Comparison of ENCODE assay signal across 10 cellular contexts in genomic region chr1:113859478-113860175, GRCh38. TPM values are rescaled to one million over a fixed set of nuclear protein-coding genes. Genes with fewer than 3 reads are reported as not detected.
DNase-seq lines count a peak whose midpoint lies in the region; ATAC-seq, FAIRE-seq and TF ChIP-seq lines count a peak whose summit lies in the region.
"Had no signal": no experiment of that assay in that cellular context is flagged by ENCODE, and none has a peak within 500 bp of the region (broad histone marks: within the 10 kb centered on the region; RNA-seq: fewer than 3 reads in every experiment).

No MANE protein-coding gene starts in this region.

- WGBS in K562 (ENCODE audit: insufficient coverage, low coverage, missing lambda C conversion rate) = 8% methylated on average over 3 of the region's 3 CpGs
- WGBS in hepatocyte (ENCODE audit: low lambda C conversion rate, missing lambda C conversion rate) = 90% methylated on average over 3 of the region's 3 CpGs

- H3K4me2 ChIP-seq in K562 (ENCODE audit: insufficient read depth, low read length) (peak overlapping the region; percentile 32), hepatocyte (no peak overlapping the region)

- peak overlapping the region; percentile 19; the same call in 1 of the 3 replicates for H3K27ac ChIP-seq in K562 (ENCODE audit: extremely low read depth, low read depth, low read length)
- no peak overlapping the region for H3K27ac ChIP-seq in hepatocyte

- no peak for TF ChIP-seq RAD21 in K562 (CRISPR knock-in tag; conservative IDR thresholded peaks at IDR 0.05 in 1 of 2, IDR thresholded peaks at IDR 0.05 in 1 of 2)

- POLR2A ChIA-PET in GM10248 (lab: Yijun Ruan, JAX) = interaction anchor here (0.6 to 1.8 kb wide), 11 partner anchors 9 to 852 kb away, joined by 3 to 26 read pairs (median 5); partner anchors contain the start of genes AP4B1 and RSBN1
- POLR2A ChIA-PET in K562 (lab: Yijun Ruan, JAX) = interaction anchor here (0.5 to 1.7 kb wide), 10 partner anchors 9 to 591 kb away, joined by 3 to 7 read pairs (median 4); no protein-coding TSS in a partner anchor

- in situ Hi-C loops in K562 (cut with MboI) = no loop called here

- H3K27me3 ChIP-seq in K562 (ENCODE audit: control insufficient read depth in 2 of 2, insufficient read depth in 2 of 2, low read length in 2 of 2) = no peaks in the 10 kb centered on the region
- H3K27me3 ChIP-seq in hepatocyte = no peaks in the 10 kb centered on the region
- H3K27me3 ChIP-seq: upper lobe of left lung had no signal

- DNase-seq in GM10248 (ENCODE audit: extremely low spot score) (peak; percentile 53), K562 (ENCODE audit: extremely low read depth in 1 of 4, low spot score in 3 of 4) (peak in 1 of 4 experiments; percentile 57), DMS53 (lab: John Stamatoyannopoulos, UW) (no peak), dermis blood vessel endothelial cell (no peak), cerebellar cortex (ENCODE audit: low spot score) (no peak), hepatocyte (ENCODE audit: low spot score) (no peak)
- DNase-seq: upper lobe of left lung had no signal

- H3K36me3 ChIP-seq in K562 (ENCODE audit: control insufficient read depth, insufficient read depth, low read length) = no peaks in the 10 kb centered on the region
- no peaks in the 10 kb centered on the region for H3K36me3 ChIP-seq in hepatocyte (replicated peaks; ENCODE audit: insufficient read depth, low read depth)
- H3K36me3 ChIP-seq: upper lobe of left lung had no signal

- CTCF ChIA-PET in GM10248 (lab: Yijun Ruan, JAX) = interaction anchor here (0.9 to 3.6 kb wide), 13 partner anchors 10 to 424 kb away, joined by 3 to 15 read pairs (median 4); partner anchors contain the start of gene AP4B1
- CTCF ChIA-PET in K562 (lab: Yijun Ruan, JAX; ENCODE audit: low intra/inter-chr PET ratio) = no interaction called here

- H3K9me3 ChIP-seq in K562 (replicated peaks; ENCODE audit: control insufficient read depth, insufficient read depth, low read depth, low read length) (no peaks in the 10 kb centered on the region), hepatocyte (ENCODE audit: low read depth) (no peaks in the 10 kb centered on the region)
- H3K9me3 ChIP-seq: upper lobe of left lung had no signal

- H3K9me2 ChIP-seq in hepatocyte (replicated peaks; ENCODE audit: insufficient read depth) = no peaks in the 10 kb centered on the region

- peak overlapping the region; percentile 1 to 33; a peak in 2 of 4 replicates for H3K9ac ChIP-seq in K562 (ENCODE audit: insufficient read depth in 1 of 2, low read depth in 2 of 2, low read length in 2 of 2)

- H3K4me3 ChIP-seq in K562 (no peak overlapping the region), hepatocyte (no peak overlapping the region)
- H3K4me3 ChIP-seq: lung had no signal

- TF ChIP-seq POLR2A in K562 (conservative IDR thresholded peaks at IDR 0.05) = no peak

- H3K9me1 ChIP-seq in K562 (ENCODE audit: control insufficient read depth, insufficient read depth, low read length) = no peaks in the 10 kb centered on the region

- H4K20me1 ChIP-seq in K562 (replicated peaks; ENCODE audit: control insufficient read depth, insufficient read depth, low read length) = no peaks in the 10 kb centered on the region
- H4K20me1 ChIP-seq in hepatocyte (ENCODE audit: insufficient read depth, poor library complexity, severe bottlenecking) = no peaks in the 10 kb centered on the region

- no peaks in the 10 kb centered on the region for H3K79me2 ChIP-seq in K562 (ENCODE audit: control insufficient read depth, insufficient read depth, low read length)
- no peaks in the 10 kb centered on the region for H3K79me2 ChIP-seq in hepatocyte

- H3K4me1 ChIP-seq in K562 (replicated peaks in 1 of 2; ENCODE audit: control insufficient read depth in 2 of 2, insufficient read depth in 2 of 2, low read length in 2 of 2) (peaks cover 4 to 13% of the 10 kb centered on the region in 2 experiments; a peak in 3 of 5 replicates), hepatocyte (ENCODE audit: insufficient read depth) (no peaks in the 10 kb centered on the region)

- ATAC-seq in GM21390 (IDR thresholded peaks at IDR 0.05; ENCODE audit: unreplicated experiment) = peak; percentile 88
- peak; percentile 90 for ATAC-seq in HG03520 (IDR thresholded peaks at IDR 0.05; ENCODE audit: unreplicated experiment)
- peak; percentile 81 for ATAC-seq in K562

- FAIRE-seq in K562 (lab: Jason Lieb, UNC) = peak; percentile 23

- H2AFZ ChIP-seq in K562 (ENCODE audit: low read depth, low read length) (peak overlapping the region; percentile 30), hepatocyte (no peak overlapping the region)

- no TSS peak for BruUV-seq in K562 (replicated peaks; lab: Mats Ljungman, UMichigan)

- intact Hi-C loops in K562 (cut with micrococcal nuclease) = no loop called here

- TF ChIP-seq CTCF in GM10248 (IDR thresholded peaks at IDR 0.05; ENCODE audit: control extremely low read depth, extremely low read depth, low read depth, missing control alignments) (no peak), K562 (IDR thresholded peaks at IDR 0.05 in 2 of 3, conservative IDR thresholded peaks at IDR 0.05 in 1 of 3; ENCODE audit: insufficient read depth in 2 of 3, low read depth in 1 of 3, low read length in 3 of 3) (no peak), hepatocyte (IDR thresholded peaks at IDR 0.05; ENCODE audit: poor library complexity) (no peak)

- no peak for TF ChIP-seq EP300 in K562 (IDR thresholded peaks at IDR 0.05; ENCODE audit: low read length)

RNA-seq across cellular contexts. Expression of gene PTPN22, which starts 11.9 kb away (rescaled TPM):
- total RNA-seq in K562 (2011; cell fraction: chromatin; rRNA removed; ENCODE audit: low replicate concordance) = 0.53 and 0.81 TPM in 2 replicates
- 0.17 and 0.79 TPM in 2 replicates for total RNA-seq in K562 (2011; cell fraction: nucleolus; rRNA removed)
- 0.46 and 1.9 TPM in 2 replicates for total RNA-seq in K562 (2011; cell fraction: nucleoplasm; rRNA removed)
- 0.82 and 1.3 TPM in 2 replicates for total RNA-seq in K562 (2014; rRNA removed)
- 1.9 and 2.0 TPM in 2 replicates for total RNA-seq in K562 (2014; rRNA removed; fragmentation: Illumina TruSeq; extraction: Trizol)
- 4.6 and 5.3 TPM in 2 replicates for total RNA-seq in K562 (2015; rRNA removed; fragmentation: Illumina TruSeq; extraction: Trizol)
- total RNA-seq in K562 (2021) = 1.0 and 1.3 TPM in 2 replicates
- polyA plus RNA-seq in K562 (2011; rRNA removed) = 0.45 and 0.76 TPM in 2 replicates
- 0.09 and 0.47 TPM in 2 replicates for polyA plus RNA-seq in K562 (2011; cell fraction: cytosol; rRNA removed)
- 0.77 and 0.98 TPM in 2 replicates for polyA plus RNA-seq in K562 (2011; cell fraction: nucleus; rRNA removed)
- polyA plus RNA-seq in K562 (2012) = 2.5 and 7.6 TPM in 2 replicates
- 1.9 and 2.3 TPM in 2 replicates for polyA plus RNA-seq in K562 (2014; fragmentation: Illumina TruSeq; extraction: Trizol)
- polyA plus RNA-seq in K562 (2014; fragmentation: Nextera tagmentation; extraction: Ambion mirVana) = 1 to 10 TPM; 1.1 to 1.6 TPM
- 0.95 and 1.4 TPM in 2 replicates for polyA plus RNA-seq in K562 (2014; rRNA removed)
- polyA minus RNA-seq in K562 (2011; rRNA and poly(A)+ RNA removed) = 0.46 and 2.4 TPM in 2 replicates
- polyA minus RNA-seq in K562 (2011; cell fraction: cytosol; rRNA and poly(A)+ RNA removed) = 0.64 TPM in 1 of 2 replicates, not detected in the other
- polyA minus RNA-seq in K562 (2011; cell fraction: nucleus; rRNA and poly(A)+ RNA removed) = 0.81 and 2.4 TPM in 2 replicates
- not detected in 2 replicates for total RNA-seq in dermis blood vessel endothelial cell
- total RNA-seq in hepatocyte = 0.17 TPM in 1 of 2 replicates, not detected in the other
- 0.47 TPM in 1 of 2 replicates, not detected in the other for polyA plus RNA-seq in hepatocyte

RNA-seq across cellular contexts. Expression of gene BCL2L15, which starts 27.8 kb away (rescaled TPM):
- 1.4 and 2.8 TPM in 2 replicates for total RNA-seq in K562 (2011; cell fraction: chromatin; rRNA removed; ENCODE audit: low replicate concordance)
- 0.53 and 0.67 TPM in 2 replicates for total RNA-seq in K562 (2011; cell fraction: nucleolus; rRNA removed)
- 0.95 and 2.5 TPM in 2 replicates for total RNA-seq in K562 (2011; cell fraction: nucleoplasm; rRNA removed)
- total RNA-seq in K562 (2014; rRNA removed) (0.09 and 0.12 TPM in 2 replicates), K562 (2014; rRNA removed; fragmentation: Illumina TruSeq; extraction: Trizol) (0.32 and 0.33 TPM in 2 replicates), K562 (2015; rRNA removed; fragmentation: Illumina TruSeq; extraction: Trizol) (0.19 and 0.36 TPM in 2 replicates), K562 (2021) (0.09 and 0.72 TPM in 2 replicates), dermis blood vessel endothelial cell (0.17 and 0.37 TPM in 2 replicates), hepatocyte (0.80 and 3.0 TPM in 2 replicates)
- polyA plus RNA-seq in K562 (2011; rRNA removed) (0.25 and 0.74 TPM in 2 replicates), K562 (2014; fragmentation: Illumina TruSeq; extraction: Trizol) (0.06 and 0.26 TPM in 2 replicates), K562 (2014; fragmentation: Nextera tagmentation; extraction: Ambion mirVana) (under 1 TPM in 1 of 2 experiments, not detected in 1; 0.42 TPM), K562 (2014; rRNA removed) (0.32 and 0.78 TPM in 2 replicates), hepatocyte (0.66 and 0.84 TPM in 2 replicates)
- polyA plus RNA-seq in K562 (2011; cell fraction: cytosol; rRNA removed) = 0.10 and 0.15 TPM in 2 replicates
- polyA plus RNA-seq in K562 (2011; cell fraction: nucleus; rRNA removed) = 0.85 and 1.2 TPM in 2 replicates
- 0.20 and 0.43 TPM in 2 replicates for polyA plus RNA-seq in K562 (2012)
- polyA minus RNA-seq in K562 (2011; rRNA and poly(A)+ RNA removed) = 0.48 and 1.2 TPM in 2 replicates
- not detected in 2 replicates for polyA minus RNA-seq in K562 (2011; cell fraction: cytosol; rRNA and poly(A)+ RNA removed)
- 0.33 and 0.40 TPM in 2 replicates for polyA minus RNA-seq in K562 (2011; cell fraction: nucleus; rRNA and poly(A)+ RNA removed)

RNA-seq across cellular contexts. Expression of gene AP4B1, which starts 45.0 kb away (rescaled TPM):
- 103 and 194 TPM in 2 replicates for total RNA-seq in K562 (2011; cell fraction: chromatin; rRNA removed; ENCODE audit: low replicate concordance)
- total RNA-seq in K562 (2011; cell fraction: nucleolus; rRNA removed) = 47.9 and 67.8 TPM in 2 replicates
- 93.6 and 108 TPM in 2 replicates for total RNA-seq in K562 (2011; cell fraction: nucleoplasm; rRNA removed)
- 15.8 and 20.2 TPM in 2 replicates for total RNA-seq in K562 (2014; rRNA removed)
- 24.6 and 30.4 TPM in 2 replicates for total RNA-seq in K562 (2014; rRNA removed; fragmentation: Illumina TruSeq; extraction: Trizol)
- 21.2 and 21.7 TPM in 2 replicates for total RNA-seq in K562 (2015; rRNA removed; fragmentation: Illumina TruSeq; extraction: Trizol)
- 22.2 and 23.8 TPM in 2 replicates for total RNA-seq in K562 (2021)
- polyA plus RNA-seq in K562 (2011; rRNA removed) = 36.5 and 37.3 TPM in 2 replicates
- polyA plus RNA-seq in K562 (2011; cell fraction: cytosol; rRNA removed) = 11.8 and 29.3 TPM in 2 replicates
- polyA plus RNA-seq in K562 (2011; cell fraction: nucleus; rRNA removed) = 66.6 and 88.6 TPM in 2 replicates
- 19.7 and 20.1 TPM in 2 replicates for polyA plus RNA-seq in K562 (2012)
- 26.7 and 28.5 TPM in 2 replicates for polyA plus RNA-seq in K562 (2014; fragmentation: Illumina TruSeq; extraction: Trizol)
- polyA plus RNA-seq in K562 (2014; fragmentation: Nextera tagmentation; extraction: Ambion mirVana) = 10 to 100 TPM; 21.9 to 28.2 TPM
- 26.1 and 32.0 TPM in 2 replicates for polyA plus RNA-seq in K562 (2014; rRNA removed)
- 47.9 and 53.5 TPM in 2 replicates for polyA minus RNA-seq in K562 (2011; rRNA and poly(A)+ RNA removed)
- polyA minus RNA-seq in K562 (2011; cell fraction: cytosol; rRNA and poly(A)+ RNA removed) = 15.7 and 16.8 TPM in 2 replicates
- 24.4 and 47.7 TPM in 2 replicates for polyA minus RNA-seq in K562 (2011; cell fraction: nucleus; rRNA and poly(A)+ RNA removed)
- total RNA-seq in dermis blood vessel endothelial cell = 26.7 and 38.3 TPM in 2 replicates
- 9.8 and 11.4 TPM in 2 replicates for total RNA-seq in hepatocyte
- 11.1 and 12.0 TPM in 2 replicates for polyA plus RNA-seq in hepatocyte

RNA-seq across cellular contexts. Expression of gene DCLRE1B, which starts 45.5 kb away (rescaled TPM):
- total RNA-seq in K562 (2011; cell fraction: chromatin; rRNA removed; ENCODE audit: low replicate concordance) = 9.0 and 11.8 TPM in 2 replicates
- 8.8 and 8.9 TPM in 2 replicates for total RNA-seq in K562 (2011; cell fraction: nucleolus; rRNA removed)
- total RNA-seq in K562 (2011; cell fraction: nucleoplasm; rRNA removed) = 8.4 and 10.4 TPM in 2 replicates
- total RNA-seq in K562 (2014; rRNA removed) (10.6 and 15.8 TPM in 2 replicates), K562 (2014; rRNA removed; fragmentation: Illumina TruSeq; extraction: Trizol) (17.2 and 19.2 TPM in 2 replicates), K562 (2015; rRNA removed; fragmentation: Illumina TruSeq; extraction: Trizol) (22.6 and 22.9 TPM in 2 replicates), K562 (2021) (22.8 and 23.7 TPM in 2 replicates), dermis blood vessel endothelial cell (2.4 and 3.3 TPM in 2 replicates), hepatocyte (6.0 and 6.6 TPM in 2 replicates)
- polyA plus RNA-seq in K562 (2011; rRNA removed) (11.0 and 11.7 TPM in 2 replicates), K562 (2014; fragmentation: Illumina TruSeq; extraction: Trizol) (25.9 and 28.8 TPM in 2 replicates), K562 (2014; fragmentation: Nextera tagmentation; extraction: Ambion mirVana) (10 to 100 TPM; 12.4 to 22.2 TPM), K562 (2014; rRNA removed) (14.9 and 18.0 TPM in 2 replicates), hepatocyte (3.6 and 4.6 TPM in 2 replicates)
- polyA plus RNA-seq in K562 (2011; cell fraction: cytosol; rRNA removed) = 13.7 and 18.9 TPM in 2 replicates
- 6.8 and 10.7 TPM in 2 replicates for polyA plus RNA-seq in K562 (2011; cell fraction: nucleus; rRNA removed)
- 14.8 and 17.9 TPM in 2 replicates for polyA plus RNA-seq in K562 (2012)
- 14.5 and 14.7 TPM in 2 replicates for polyA minus RNA-seq in K562 (2011; rRNA and poly(A)+ RNA removed)
- polyA minus RNA-seq in K562 (2011; cell fraction: cytosol; rRNA and poly(A)+ RNA removed) = 10.4 and 16.3 TPM in 2 replicates
- 5.1 and 7.6 TPM in 2 replicates for polyA minus RNA-seq in K562 (2011; cell fraction: nucleus; rRNA and poly(A)+ RNA removed)

RNA-seq across cellular contexts. Expression of gene RSBN1, which starts 47.4 kb away (rescaled TPM):
- 20.7 and 44.4 TPM in 2 replicates for total RNA-seq in K562 (2011; cell fraction: chromatin; rRNA removed; ENCODE audit: low replicate concordance)
- total RNA-seq in K562 (2011; cell fraction: nucleolus; rRNA removed) = 13.0 and 14.0 TPM in 2 replicates
- total RNA-seq in K562 (2011; cell fraction: nucleoplasm; rRNA removed) = 15.7 and 19.8 TPM in 2 replicates
- 12.6 and 13.7 TPM in 2 replicates for total RNA-seq in K562 (2014; rRNA removed)
- total RNA-seq in K562 (2014; rRNA removed; fragmentation: Illumina TruSeq; extraction: Trizol) = 15.4 and 17.2 TPM in 2 replicates
- total RNA-seq in K562 (2015; rRNA removed; fragmentation: Illumina TruSeq; extraction: Trizol) = 17.2 and 18.2 TPM in 2 replicates
- total RNA-seq in K562 (2021) = 17.6 and 20.3 TPM in 2 replicates
- polyA plus RNA-seq in K562 (2011; rRNA removed) = 20.7 and 24.3 TPM in 2 replicates
- polyA plus RNA-seq in K562 (2011; cell fraction: cytosol; rRNA removed) = 8.9 and 9.2 TPM in 2 replicates
- 13.6 and 25.6 TPM in 2 replicates for polyA plus RNA-seq in K562 (2011; cell fraction: nucleus; rRNA removed)
- 9.9 and 11.2 TPM in 2 replicates for polyA plus RNA-seq in K562 (2012)
- polyA plus RNA-seq in K562 (2014; fragmentation: Illumina TruSeq; extraction: Trizol) = 12.2 and 12.6 TPM in 2 replicates
- 10 to 100 TPM in 1 of 2 experiments, 1 to 10 TPM in 1; 4.5 to 13.0 TPM for polyA plus RNA-seq in K562 (2014; fragmentation: Nextera tagmentation; extraction: Ambion mirVana)
- 7.2 and 10.2 TPM in 2 replicates for polyA plus RNA-seq in K562 (2014; rRNA removed)
- polyA minus RNA-seq in K562 (2011; rRNA and poly(A)+ RNA removed) = 149 and 167 TPM in 2 replicates
- 21.8 and 29.6 TPM in 2 replicates for polyA minus RNA-seq in K562 (2011; cell fraction: cytosol; rRNA and poly(A)+ RNA removed)
- 16.6 and 29.9 TPM in 2 replicates for polyA minus RNA-seq in K562 (2011; cell fraction: nucleus; rRNA and poly(A)+ RNA removed)
- total RNA-seq in dermis blood vessel endothelial cell = 18.1 and 18.4 TPM in 2 replicates
- total RNA-seq in hepatocyte = 20.3 and 21.8 TPM in 2 replicates
- polyA plus RNA-seq in hepatocyte = 10.2 and 12.8 TPM in 2 replicates
